27 cellular contexts compared by ENCODE assay signal in genomic region chr7:70762697-70763096, GRCh38.
DNase-seq lines count a peak whose midpoint lies in the region; ATAC-seq, FAIRE-seq and TF ChIP-seq lines count a peak whose summit lies in the region.
"Had no signal": no experiment of that assay in that cellular context is flagged by ENCODE, and none has a peak within 500 bp of the region (broad histone marks: within the 10 kb centered on the region; RNA-seq: fewer than 3 reads in every experiment).

No MANE protein-coding gene starts in this region.

- H3K9ac ChIP-seq in GM12878 (ENCODE audit: control insufficient read depth, insufficient read depth, low read length), result peak overlapping the region; percentile 84

- H3K4me1 ChIP-seq in GM12878 (ENCODE audit: control insufficient read depth, insufficient read depth, low read length), result peaks cover 54% of the 10 kb centered on the region
- H3K4me1 ChIP-seq: ascending aorta had no signal

- H3K4me1 Mint-ChIP-seq in CD4-positive, alpha-beta T cell (ENCODE audit: low read depth), result peaks cover 10% of the 10 kb centered on the region
- H3K4me1 Mint-ChIP-seq in IgD-negative memory B cell (peaks cover 18 to 23% (median 19%) of the 10 kb centered on the region in 3 donors), chondrocyte (ENCODE audit: low read depth) (no peaks in the 10 kb centered on the region)
- H3K4me1 Mint-ChIP-seq: activated naive CD8-positive, alpha-beta T cell treated with anti-CD3 and anti-CD28 coated beads for 36 hours had no signal

- peaks cover 5% of the 10 kb centered on the region for H3K36me3 Mint-ChIP-seq in CD4-positive, alpha-beta T cell (ENCODE audit: low read depth)
- H3K36me3 Mint-ChIP-seq in IgD-negative memory B cell, result no peaks in the 10 kb centered on the region
- peaks cover 13% of the 10 kb centered on the region for H3K36me3 Mint-ChIP-seq in chondrocyte (ENCODE audit: low read depth)
- H3K36me3 Mint-ChIP-seq: activated naive CD8-positive, alpha-beta T cell treated with anti-CD3 and anti-CD28 coated beads for 36 hours; naive thymus-derived CD8-positive, alpha-beta T cell had no signal

- 97% methylated on average over 12 of the region's 12 CpGs for WGBS in GM12878 (ENCODE audit: insufficient coverage, insufficient replicate concordance, low lambda C conversion rate, missing lambda C conversion rate)

- SMC1A ChIA-PET in GM12878 (lab: Charles Lee; ENCODE audit: uncharacterized antibody, unreplicated experiment), result interaction anchor here (2.2 to 10.1 kb wide), 5 partner anchors 13 to 64 kb away, joined by 10 to 114 read pairs (median 15); no protein-coding TSS in a partner anchor

- no peak for FAIRE-seq in GM12878 (lab: Jason Lieb, UNC)

- CTCF ChIA-PET in CD4-positive, alpha-beta T cell (lab: Charles Lee), result no interaction called here
- CTCF ChIA-PET in GM12878 (lab: Yijun Ruan, JAX), result interaction anchor here (0.8 to 3.2 kb wide), 5 partner anchors 12 to 48 kb away, joined by 3 to 22 read pairs (median 8); no protein-coding TSS in a partner anchor

- RAD21 ChIA-PET in GM12878 (lab: Charles Lee; ENCODE audit: unreplicated experiment), result interaction anchor here (0.5 to 7.1 kb wide), 9 partner anchors 14 to 58 kb away, joined by 3 to 53 read pairs (median 11); no protein-coding TSS in a partner anchor

- POLR2A ChIA-PET in CD4-positive, alpha-beta T cell (lab: Charles Lee), result no interaction called here
- POLR2A ChIA-PET in GM12878 (lab: Charles Lee), result interaction anchor here (1.4 to 2.1 kb wide), 4 partner anchors 12 to 45 kb away, joined by 5 to 8 read pairs (median 6); no protein-coding TSS in a partner anchor

- H3K9me3 Mint-ChIP-seq in CD4-positive, alpha-beta T cell, result no peaks in the 10 kb centered on the region
- no peaks in the 10 kb centered on the region for H3K9me3 Mint-ChIP-seq in IgD-negative memory B cell
- H3K9me3 Mint-ChIP-seq in chondrocyte (ENCODE audit: low read depth), result no peaks in the 10 kb centered on the region
- H3K9me3 Mint-ChIP-seq: activated naive CD8-positive, alpha-beta T cell treated with anti-CD3 and anti-CD28 coated beads for 36 hours; naive thymus-derived CD8-positive, alpha-beta T cell had no signal

- no peak for TF ChIP-seq POLR2A in GM12878 (IDR thresholded peaks at IDR 0.05; ENCODE audit: low read depth, low read length)

- peaks cover 12 to 18% of the 10 kb centered on the region in 2 experiments; a peak in 3 of 4 replicates for H3K36me3 ChIP-seq in GM12878 (ENCODE audit: control insufficient read depth in 2 of 2, insufficient read depth in 2 of 2, low read length in 1 of 2)
- H3K36me3 ChIP-seq: ovary had no signal

- in situ Hi-C loops in GM12878 (cut with MboI), result loop anchor here (5.0 kb wide), 1 partner anchor 35 kb away; no protein-coding TSS in a partner anchor

- no peak for TF ChIP-seq CTCF in CD4-positive, alpha-beta T cell (IDR thresholded peaks at IDR 0.05)
- TF ChIP-seq CTCF in GM12878 (IDR thresholded peaks at IDR 0.05 in 2 of 3, conservative IDR thresholded peaks at IDR 0.05 in 1 of 3; ENCODE audit: control insufficient read depth in 2 of 3, extremely low read depth in 1 of 3, insufficient read depth in 1 of 3, low read depth in 3 of 3, low read length in 3 of 3), result no peak
- no peak for TF ChIP-seq CTCF in chondrocyte (IDR thresholded peaks at IDR 0.05)

- H3K27me3 Mint-ChIP-seq in CD4-positive, alpha-beta T cell, result no peaks in the 10 kb centered on the region
- H3K27me3 Mint-ChIP-seq in IgD-negative memory B cell (no peaks in the 10 kb centered on the region), chondrocyte (ENCODE audit: low read depth) (no peaks in the 10 kb centered on the region)
- H3K27me3 Mint-ChIP-seq: activated CD4-positive, alpha-beta T cell treated with anti-CD3 and anti-CD28 coated beads for 36 hours; activated naive CD8-positive, alpha-beta T cell treated with anti-CD3 and anti-CD28 coated beads for 36 hours; B cell; naive thymus-derived CD8-positive, alpha-beta T cell had no signal

- no peak for ATAC-seq in CD4-positive, alpha-beta T cell (ENCODE audit: poor library complexity)
- ATAC-seq in GM12878, result no peak
- peak; percentile 11 for ATAC-seq in left lobe of liver
- ATAC-seq: activated CD4-positive, alpha-beta T cell treated with anti-CD3 and anti-CD28 coated beads for 36 hours; naive thymus-derived CD8-positive, alpha-beta T cell had no signal

- no peak for TF ChIP-seq EP300 in GM12878 (IDR thresholded peaks at IDR 0.05; ENCODE audit: borderline replicate concordance in 1 of 2, control insufficient read depth in 1 of 2, low read depth in 2 of 2, low read length in 2 of 2)

- no peak overlapping the region for H3K27ac ChIP-seq in CD4-positive, alpha-beta T cell (ENCODE audit: low read depth, low read length)
- H3K27ac ChIP-seq in GM12878 (ENCODE audit: control insufficient read depth, insufficient read depth), result peak overlapping the region; percentile 98
- H3K27ac ChIP-seq: ascending aorta, skin epidermis, stomach had no signal

- BruUV-seq in GM12878 (replicated peaks; lab: Mats Ljungman, UMichigan), result no TSS peak

- no peak for DNase-seq in CD4-positive, alpha-beta T cell
- DNase-seq in GM12878 (ENCODE audit: low read depth, low spot score) (no peak), left lobe of liver (ENCODE audit: low spot score) (no peak), H4 (ENCODE audit: low spot score) (no peak), chondrocyte (ENCODE audit: low spot score) (no peak), NCI-H128 (lab: John Stamatoyannopoulos, UW; ENCODE audit: unreplicated experiment) (no peak)
- DNase-seq in activated CD4-positive, CD25-positive, alpha-beta regulatory T cell (lab: John Stamatoyannopoulos, UW), result no peak
- DNase-seq: activated CD4-positive, alpha-beta T cell treated with anti-CD3 and anti-CD28 coated beads for 36 hours; activated effector memory CD4-positive, alpha-beta T cell treated with Interleukin-2 at 50 U/mL for 16 hours; activated naive CD8-positive, alpha-beta T cell treated with anti-CD3 and anti-CD28 coated beads for 36 hours; activated T-cell treated with anti-CD3 and anti-CD28 coated beads for 4 hours; COR-L47; GDM1; GOT3; islet precursor cell; midbrain; naive thymus-derived CD8-positive, alpha-beta T cell; NCI-H1417; NCI-H2029 treated with DMSO at 0.1 percent for 48 hours; ovary; stomach; T-helper 2 cell had no signal

- H3K27me3 ChIP-seq in CD4-positive, alpha-beta T cell (ENCODE audit: control insufficient read depth, insufficient read depth, low read length), result no peaks in the 10 kb centered on the region
- H3K27me3 ChIP-seq in GM12878 (replicated peaks in 1 of 2; ENCODE audit: control insufficient read depth in 2 of 2, insufficient read depth in 2 of 2, low read length in 1 of 2), result no peaks in the 10 kb centered on the region
- H3K27me3 ChIP-seq: ascending aorta, ovary, stomach, tibial nerve had no signal

- no peak overlapping the region for H3K4me3 Mint-ChIP-seq in CD4-positive, alpha-beta T cell
- H3K4me3 Mint-ChIP-seq in IgD-negative memory B cell (peak overlapping the region in 3 of 4 donors; percentile 33 to 74 (median 49)), chondrocyte (ENCODE audit: unreplicated experiment) (no peak overlapping the region)
- H3K4me3 Mint-ChIP-seq: activated CD4-positive, alpha-beta T cell treated with anti-CD3 and anti-CD28 coated beads for 36 hours; activated naive CD8-positive, alpha-beta T cell treated with anti-CD3 and anti-CD28 coated beads for 36 hours; naive thymus-derived CD8-positive, alpha-beta T cell had no signal

- 0 out of 2 replicates have a peak overlapping the region, but pooled peaks have one; percentile 54 for H3K4me3 ChIP-seq in GM12878
- H3K4me3 ChIP-seq: ascending aorta, ovary, skin epidermis, stomach, tibial nerve had no signal

- TF ChIP-seq RAD21 in GM12878 (IDR thresholded peaks at IDR 0.05; ENCODE audit: insufficient read depth, low read depth, low read length), result no peak

- intact Hi-C loops in CD4-positive, alpha-beta T cell (cut with DNase I, micrococcal nuclease), result no loop called here
- intact Hi-C loops in GM12878 (cut with micrococcal nuclease; ENCODE audit: unreplicated experiment), result loop anchor here (10.0 kb wide), 1 partner anchor 958 kb away; no protein-coding TSS in a partner anchor

- H4K20me1 ChIP-seq in GM12878 (ENCODE audit: control insufficient read depth, insufficient read depth), result no peaks in the 10 kb centered on the region

- H3K27ac Mint-ChIP-seq in CD4-positive, alpha-beta T cell, result peak overlapping the region; percentile 69
- H3K27ac Mint-ChIP-seq in IgD-negative memory B cell (no peak overlapping the region), chondrocyte (ENCODE audit: unreplicated experiment) (no peak overlapping the region)
- H3K27ac Mint-ChIP-seq: activated naive CD8-positive, alpha-beta T cell treated with anti-CD3 and anti-CD28 coated beads for 36 hours; B cell had no signal

- H3K79me2 ChIP-seq in GM12878 (ENCODE audit: control insufficient read depth, insufficient read depth, low read length), result peaks cover 64% of the 10 kb centered on the region

- peak overlapping the region; percentile 89 for H3K4me2 ChIP-seq in GM12878 (ENCODE audit: control insufficient read depth, insufficient read depth)

- H2AFZ ChIP-seq in GM12878 (ENCODE audit: control insufficient read depth, low read depth, low read length), result no peak overlapping the region

- H3K9me3 ChIP-seq in CD4-positive, alpha-beta T cell (ENCODE audit: control insufficient read depth, low read length), result no peaks in the 10 kb centered on the region
- no peaks in the 10 kb centered on the region for H3K9me3 ChIP-seq in GM12878 (replicated peaks; ENCODE audit: control insufficient read depth, insufficient read depth, low read length)
- H3K9me3 ChIP-seq: ascending aorta, ovary, stomach, tibial nerve had no signal

TF ChIP-seq in GM12878, 131 proteins besides CTCF, POLR2A, EP300 and RAD21 (continues in another document):
- TF ChIP-seq ZNF274 (IDR thresholded peaks at IDR 0.05; ENCODE audit: insufficient read depth, insufficient read length) (no peak), EED (IDR thresholded peaks at IDR 0.05; ENCODE audit: low read depth) (no peak), BRCA1 (IDR thresholded peaks at IDR 0.05; ENCODE audit: low read depth, low read length) (no peak), TAF1 (IDR thresholded peaks at IDR 0.05; ENCODE audit: borderline replicate concordance, low read depth, low read length) (no peak), ATF7 (IDR thresholded peaks at IDR 0.05; ENCODE audit: low read depth) (no peak), SMARCA5 (IDR thresholded peaks at IDR 0.05) (no peak), GABPA (IDR thresholded peaks at IDR 0.05; ENCODE audit: low read depth) (no peak), SRF (IDR thresholded peaks at IDR 0.05; ENCODE audit: low read depth in 2 of 2, low read length in 2 of 2) (no peak), HCFC1 (IDR thresholded peaks at IDR 0.05; ENCODE audit: low read length) (no peak)

Comparison
In these comparisons a context has a peak if more than half of its experiments do, and no peak if none do; other contexts are left out.
1. H3K4me3 Mint-ChIP-seq: peak in IgD-negative memory B cell (3 of 4); none in CD4-positive, alpha-beta T cell (single experiment) and chondrocyte (single experiment).